1 cellular context compared by ENCODE assay signal in the genomic region with DNA sequence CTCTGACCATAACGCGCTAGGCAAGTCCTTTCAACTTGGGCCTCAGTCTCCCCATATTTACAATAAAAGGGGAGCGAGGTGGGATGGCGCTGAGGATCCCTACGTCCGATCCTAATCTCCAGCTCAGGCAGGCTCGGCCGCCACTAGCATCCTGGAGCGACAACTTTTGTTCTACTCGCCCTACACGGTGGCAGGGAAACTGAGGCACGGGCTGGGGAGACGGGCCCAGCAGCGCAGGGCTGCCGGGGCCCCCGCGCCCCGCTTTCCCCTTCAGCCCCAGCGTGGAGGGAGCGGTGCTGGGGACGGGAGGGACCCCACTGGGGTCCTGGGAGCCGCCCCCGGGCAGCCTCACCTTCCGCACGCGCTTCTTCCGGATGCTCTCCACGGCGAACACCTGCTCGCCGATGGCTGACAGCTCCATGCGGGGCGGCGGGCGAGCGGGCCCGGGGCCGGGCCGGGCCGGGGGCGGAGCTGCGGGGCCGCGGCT.
TF ChIP-seq lines count a peak whose summit lies in the region.

No MANE protein-coding gene starts in this region.

TF ChIP-seq in IMR-90, 13 proteins besides CTCF, POLR2A, EP300 and RAD21:
- TF ChIP-seq CEBPB (IDR thresholded peaks at IDR 0.05; ENCODE audit: low read depth, low read length) (no peak), CHD1 (IDR thresholded peaks at IDR 0.05; ENCODE audit: low read depth, low read length) (no peak), MAZ (IDR thresholded peaks at IDR 0.05; ENCODE audit: borderline replicate concordance, low read depth, low read length) (no peak), MAFK (IDR thresholded peaks at IDR 0.05; ENCODE audit: low read depth, low read length) (no peak), NFE2L2 (IDR thresholded peaks at IDR 0.05; ENCODE audit: low read depth, low read length) (no peak), BHLHE40 (IDR thresholded peaks at IDR 0.05; ENCODE audit: low read depth, low read length) (no peak), RFX5 (IDR thresholded peaks at IDR 0.05; ENCODE audit: low read depth, low read length) (no peak), FOS (IDR thresholded peaks at IDR 0.05; ENCODE audit: low read depth, low read length) (no peak), SMC3 (IDR thresholded peaks at IDR 0.05; ENCODE audit: low read depth, low read length) (no peak), MXI1 (IDR thresholded peaks at IDR 0.05; ENCODE audit: borderline replicate concordance, low read depth, low read length) (no peak), RCOR1 (IDR thresholded peaks at IDR 0.05; ENCODE audit: insufficient replicate concordance, low read length) (no peak)
- TF ChIP-seq, protein P1, sequence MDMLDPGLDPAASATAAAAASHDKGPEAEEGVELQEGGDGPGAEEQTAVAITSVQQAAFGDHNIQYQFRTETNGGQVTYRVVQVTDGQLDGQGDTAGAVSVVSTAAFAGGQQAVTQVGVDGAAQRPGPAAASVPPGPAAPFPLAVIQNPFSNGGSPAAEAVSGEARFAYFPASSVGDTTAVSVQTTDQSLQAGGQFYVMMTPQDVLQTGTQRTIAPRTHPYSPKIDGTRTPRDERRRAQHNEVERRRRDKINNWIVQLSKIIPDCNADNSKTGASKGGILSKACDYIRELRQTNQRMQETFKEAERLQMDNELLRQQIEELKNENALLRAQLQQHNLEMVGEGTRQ (IDR thresholded peaks at IDR 0.05; ENCODE audit: low read depth, low read length): no peak
- TF ChIP-seq, protein P2, sequence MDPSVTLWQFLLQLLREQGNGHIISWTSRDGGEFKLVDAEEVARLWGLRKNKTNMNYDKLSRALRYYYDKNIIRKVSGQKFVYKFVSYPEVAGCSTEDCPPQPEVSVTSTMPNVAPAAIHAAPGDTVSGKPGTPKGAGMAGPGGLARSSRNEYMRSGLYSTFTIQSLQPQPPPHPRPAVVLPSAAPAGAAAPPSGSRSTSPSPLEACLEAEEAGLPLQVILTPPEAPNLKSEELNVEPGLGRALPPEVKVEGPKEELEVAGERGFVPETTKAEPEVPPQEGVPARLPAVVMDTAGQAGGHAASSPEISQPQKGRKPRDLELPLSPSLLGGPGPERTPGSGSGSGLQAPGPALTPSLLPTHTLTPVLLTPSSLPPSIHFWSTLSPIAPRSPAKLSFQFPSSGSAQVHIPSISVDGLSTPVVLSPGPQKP (IDR thresholded peaks at IDR 0.05; ENCODE audit: borderline replicate concordance, low read depth, low read length): no peak
